ENCODE assay signal across 9 cellular contexts in genomic region chr1:223628233-223628632, GRCh38. TPM values are rescaled to one million over a fixed set of nuclear protein-coding genes. Genes with fewer than 3 reads are reported as not detected.
DNase-seq lines count a peak whose midpoint lies in the region; FAIRE-seq and TF ChIP-seq lines count a peak whose summit lies in the region.
"Had no signal": no experiment of that assay in that cellular context is flagged by ENCODE, and none has a peak within 500 bp of the region (broad histone marks: within the 10 kb centered on the region; RNA-seq: fewer than 3 reads in every experiment).

No MANE protein-coding gene starts in this region.

- peak; percentile 38 for DNase-seq in SKM-1 treated with dmso at 0.1 percent for 144 hours (lab: John Stamatoyannopoulos, UW; ENCODE audit: unreplicated experiment)
- no peak for DNase-seq in SKM-1 (lab: John Stamatoyannopoulos, UW; ENCODE audit: unreplicated experiment)
- DNase-seq in HS-27A (ENCODE audit: low read depth), result peak; percentile 8
- peak; percentile 60 to 81 for DNase-seq in SJCRH30
- DNase-seq in astrocyte (ENCODE audit: low read depth), result peak; percentile 6
- peak in 2 of 3 donors; percentile 15 to 17 for DNase-seq in immature natural killer cell
- peak; percentile 35 to 52 for DNase-seq in stimulated activated CD4-positive, alpha-beta T cell treated with anti-CD3 and anti-CD28 coated beads, Interleukin-4, amount 100 ng/mL, for 48 hours (ENCODE audit: low read depth in 2 of 2)
- DNase-seq in GOT3 (lab: John Stamatoyannopoulos, UW), result no peak

- peaks cover 14% of the 10 kb centered on the region for H3K27me3 Mint-ChIP-seq in astrocyte (ENCODE audit: low read depth, unreplicated experiment)
- peaks cover 0 to 2% (median 0%) of the 10 kb centered on the region in 3 donors for H3K27me3 Mint-ChIP-seq in immature natural killer cell (ENCODE audit: low read depth in 3 of 3)

- H3K9me3 Mint-ChIP-seq in astrocyte (ENCODE audit: unreplicated experiment), result no peaks in the 10 kb centered on the region
- no peaks in the 10 kb centered on the region for H3K9me3 Mint-ChIP-seq in immature natural killer cell

- H3K4me3 ChIP-seq in SJCRH30 (no peak overlapping the region), astrocyte (ENCODE audit: insufficient read depth, low read depth, low read length) (no peak overlapping the region)

- no peaks in the 10 kb centered on the region for H3K79me2 ChIP-seq in astrocyte (ENCODE audit: insufficient read depth, low read length)

- no peak overlapping the region for H3K9ac ChIP-seq in astrocyte (ENCODE audit: low read length)

- no peak overlapping the region for H3K27ac Mint-ChIP-seq in astrocyte (ENCODE audit: unreplicated experiment)
- no peak overlapping the region for H3K27ac Mint-ChIP-seq in immature natural killer cell

- H3K9me3 ChIP-seq in SJCRH30 (replicated peaks) (no peaks in the 10 kb centered on the region), astrocyte (ENCODE audit: insufficient read depth, low read depth, low read length) (no peaks in the 10 kb centered on the region)

- no peak overlapping the region for H3K4me3 Mint-ChIP-seq in astrocyte (ENCODE audit: unreplicated experiment)
- no peak overlapping the region for H3K4me3 Mint-ChIP-seq in immature natural killer cell

- H3K27ac ChIP-seq in SJCRH30 (no peak overlapping the region), astrocyte (ENCODE audit: low read depth, low read length) (no peak overlapping the region)

- peaks cover 7% of the 10 kb centered on the region for H3K4me1 Mint-ChIP-seq in astrocyte (ENCODE audit: low read depth, unreplicated experiment)
- H3K4me1 Mint-ChIP-seq in immature natural killer cell, result peaks cover 0 to 4% of the 10 kb centered on the region in 2 donors

- TF ChIP-seq CTCF in astrocyte (IDR thresholded peaks at IDR 0.05; ENCODE audit: insufficient read depth, low read depth, low read length), result peak; percentile 57

- H3K36me3 ChIP-seq in SJCRH30 (no peaks in the 10 kb centered on the region), astrocyte (ENCODE audit: insufficient read depth, low read length) (no peaks in the 10 kb centered on the region)

- FAIRE-seq in astrocyte (lab: Jason Lieb, UNC), result no peak
- FAIRE-seq: frontal cortex had no signal

- H3K27me3 ChIP-seq in SJCRH30 (no peaks in the 10 kb centered on the region), astrocyte (ENCODE audit: insufficient read depth, low read length) (peaks cover 28% of the 10 kb centered on the region)

- no peaks in the 10 kb centered on the region for H4K20me1 ChIP-seq in astrocyte (ENCODE audit: insufficient read depth, low read length)

- H3K4me2 ChIP-seq in astrocyte (ENCODE audit: low read length), result no peak overlapping the region

- H3K4me1 ChIP-seq in SJCRH30, result no peaks in the 10 kb centered on the region
- no peaks in the 10 kb centered on the region for H3K4me1 ChIP-seq in astrocyte (ENCODE audit: insufficient read depth, low read length)

- H3K36me3 Mint-ChIP-seq in astrocyte (ENCODE audit: low read depth, unreplicated experiment), result peaks cover 1% of the 10 kb centered on the region
- H3K36me3 Mint-ChIP-seq in immature natural killer cell, result no peaks in the 10 kb centered on the region

- no peak overlapping the region for H2AFZ ChIP-seq in astrocyte (ENCODE audit: low read depth, low read length)

RNA-seq across cellular contexts. Expression of gene CAPN8, which starts 37.3 kb away (rescaled TPM):
- not detected in 2 replicates for total RNA-seq in SJCRH30 (2014; rRNA removed; shearing (Covaris generic))
- total RNA-seq in astrocyte, result not detected in 2 replicates
- under 1 TPM in 1 of 3 donors, not detected in 2; 0.09 TPM for polyA plus RNA-seq in immature natural killer cell
- total RNA-seq: frontal cortex had no signal

Comparison
In these comparisons a context has a peak if more than half of its experiments do, and no peak if none do; other contexts are left out.
1. DNase-seq: peak in SKM-1 treated with dmso at 0.1 percent for 144 hours (single experiment), HS-27A (single experiment), SJCRH30 (2 of 2), astrocyte (single experiment), immature natural killer cell (2 of 3) and stimulated activated CD4-positive, alpha-beta T cell treated with anti-CD3 and anti-CD28 coated beads, Interleukin-4, amount 100 ng/mL, for 48 hours (2 of 2); none in SKM-1 (single experiment) and GOT3 (single experiment).